Comparison of ENCODE assay signal across 36 cellular contexts in genomic region chr7:158443014-158443687, GRCh38.
"Had no signal": no experiment of that assay in that cellular context is flagged by ENCODE, and none has a peak within 500 bp of the region (broad histone marks: within the 10 kb centered on the region; RNA-seq: fewer than 3 reads in every experiment).

No MANE protein-coding gene starts in this region.

- ATAC-seq: activated naive CD8-positive, alpha-beta T cell treated with anti-CD3 and anti-CD28 coated beads, Interleukin-2, amount 50 U/mL, for 24 hours; left lung had no signal

- H3K27me3 ChIP-seq: neutrophil, ovary, sigmoid colon, thyroid gland, upper lobe of right lung had no signal

- H3K27ac Mint-ChIP-seq: activated CD4-positive, alpha-beta memory T cell treated with anti-CD3 and anti-CD28 coated beads for 36 hours; activated CD4-positive, alpha-beta T cell treated with anti-CD3 and anti-CD28 coated beads, Interleukin-2, amount 10 ng/mL, durations not matched to agents 24 days and 14 days; activated naive CD4-positive, alpha-beta T cell treated with anti-CD3 and anti-CD28 coated beads, Interleukin-2, amount 50 U/mL, for 24 hours; activated naive CD8-positive, alpha-beta T cell treated with anti-CD3 and anti-CD28 coated beads, Interleukin-2, amount 50 U/mL, for 24 hours; activated T-cell treated with anti-CD3 and anti-CD28 coated beads, Interleukin-2, amount 50 U/mL, for 24 hours; dendritic cell treated with granulocyte-macrophage colony-stimulating factor and Interleukin-4, amounts not matched to agents 40 ng/mL and 50 ng/mL, for 4 days; natural killer cell treated with Interleukin-12 subunit alpha and Interleukin-12 subunit beta and Interleukin-15 and Interleukin-18, amount 100 ng/mL, for 72 hours; stimulated activated memory B cell treated with anti-CD40 and anti-IgM and Interleukin-4, amounts not matched to agents 10 μg/mL and 1 μg/mL and 100 μg/mL, for 72 hours; stimulated activated naive CD8-positive, alpha-beta T cell treated with anti-CD3 and anti-CD28 coated beads, Interleukin-15, amount 100 ng/mL, for 72 hours; T-helper 1 cell treated with Interleukin-12 subunit alpha and Interleukin-12 subunit beta and Interleukin-4 antibody, amounts not matched to agents 30 μg/mL and 1 μg/mL, for 36 hours had no signal

- H3K4me1 ChIP-seq: esophagus squamous epithelium, left lung, prostate gland, sigmoid colon, thyroid gland, upper lobe of right lung had no signal

- H3K36me3 Mint-ChIP-seq: activated CD4-positive, alpha-beta memory T cell treated with anti-CD3 and anti-CD28 coated beads for 36 hours; activated naive CD4-positive, alpha-beta T cell treated with anti-CD3 and anti-CD28 coated beads, Interleukin-2, amount 50 U/mL, for 24 hours; natural killer cell treated with Interleukin-12 subunit alpha and Interleukin-12 subunit beta and Interleukin-15 and Interleukin-18, amount 100 ng/mL, for 72 hours; stimulated activated memory B cell treated with anti-CD40 and anti-IgM and Interleukin-4, amounts not matched to agents 10 μg/mL and 1 μg/mL and 100 μg/mL, for 72 hours had no signal

- H3K9me3 ChIP-seq: esophagus squamous epithelium, left lung, mucosa of descending colon, neutrophil, ovary, prostate gland, sigmoid colon, thyroid gland, upper lobe of right lung had no signal

- H3K4me3 ChIP-seq: esophagus squamous epithelium, left lung, lung, mucosa of descending colon, ovary, prostate gland, sigmoid colon, thyroid gland, upper lobe of right lung had no signal

- H3K36me3 ChIP-seq: esophagus squamous epithelium, left lung, neutrophil, ovary, prostate gland, sigmoid colon, thyroid gland, upper lobe of right lung had no signal

- H3K4me3 Mint-ChIP-seq: activated CD4-positive, alpha-beta memory T cell treated with anti-CD3 and anti-CD28 coated beads for 36 hours; activated CD4-positive, alpha-beta T cell treated with anti-CD3 and anti-CD28 coated beads, Interleukin-2, amount 10 ng/mL, durations not matched to agents 24 days and 14 days; activated naive CD4-positive, alpha-beta T cell treated with anti-CD3 and anti-CD28 coated beads, Interleukin-2, amount 50 U/mL, for 24 hours; activated naive CD8-positive, alpha-beta T cell treated with anti-CD3 and anti-CD28 coated beads, Interleukin-2, amount 50 U/mL, for 24 hours; activated T-cell treated with anti-CD3 and anti-CD28 coated beads, Interleukin-2, amount 50 U/mL, for 24 hours; dendritic cell treated with granulocyte-macrophage colony-stimulating factor and Interleukin-4, amounts not matched to agents 40 ng/mL and 50 ng/mL, for 4 days; natural killer cell treated with Interleukin-12 subunit alpha and Interleukin-12 subunit beta and Interleukin-15 and Interleukin-18, amount 100 ng/mL, for 72 hours; stimulated activated memory B cell treated with anti-CD40 and anti-IgM and Interleukin-4, amounts not matched to agents 10 μg/mL and 1 μg/mL and 100 μg/mL, for 72 hours; stimulated activated naive CD8-positive, alpha-beta T cell treated with anti-CD3 and anti-CD28 coated beads, Interleukin-15, amount 100 ng/mL, for 72 hours; T-helper 1 cell treated with Interleukin-12 subunit alpha and Interleukin-12 subunit beta and Interleukin-4 antibody, amounts not matched to agents 30 μg/mL and 1 μg/mL, for 36 hours had no signal

- H3K27me3 Mint-ChIP-seq: activated CD4-positive, alpha-beta T cell treated with anti-CD3 and anti-CD28 coated beads, Interleukin-2, amount 10 ng/mL, durations not matched to agents 24 days and 14 days; activated naive CD8-positive, alpha-beta T cell treated with anti-CD3 and anti-CD28 coated beads, Interleukin-2, amount 50 U/mL, for 24 hours; natural killer cell treated with Interleukin-12 subunit alpha and Interleukin-12 subunit beta and Interleukin-15 and Interleukin-18, amount 100 ng/mL, for 72 hours had no signal

- DNase-seq: activated CD4-positive, alpha-beta memory T cell treated with anti-CD3 and anti-CD28 coated beads for 36 hours; activated CD4-positive, alpha-beta T cell treated with anti-CD3 and anti-CD28 coated beads, Interleukin-2, amount 10 ng/mL, durations not matched to agents 24 days and 14 days; activated CD4-positive, CD25-positive, alpha-beta regulatory T cell treated with anti-CD3 and anti-CD28 coated beads, Interleukin-2, amount 50 U/mL, for 72 hours; activated CD8-positive, alpha-beta memory T cell treated with anti-CD3 and anti-CD28 coated beads, Interleukin-2, amount 50 U/mL, for 48 hours; activated gamma-delta T cell treated with Interleukin-2 at 50 U/mL for 16 hours; activated naive CD8-positive, alpha-beta T cell treated with anti-CD3 and anti-CD28 coated beads, Interleukin-2, amount 50 U/mL, for 24 hours; activated T-cell treated with anti-CD3 and anti-CD28 coated beads, Interleukin-2, amount 50 U/mL, for 24 hours; amygdala; effector CD4-positive, alpha-beta T cell; esophagus squamous epithelium; foreskin melanocyte; left lung; mucosa of descending colon; ovary; retina; sigmoid colon; small intestine; stimulated activated CD4-positive, alpha-beta T cell treated with anti-CD3 and anti-CD28 coated beads, Interleukin-4, amount 100 ng/mL, for 24 hours; stimulated activated naive CD8-positive, alpha-beta T cell treated with anti-CD3 and anti-CD28 coated beads, Interleukin-15, amount 100 ng/mL, for 72 hours; substantia nigra; T-helper 9 cell; thyroid gland; upper lobe of right lung had no signal

- H3K4me1 Mint-ChIP-seq: activated CD4-positive, alpha-beta T cell treated with anti-CD3 and anti-CD28 coated beads, Interleukin-2, amount 10 ng/mL, durations not matched to agents 24 days and 14 days; activated naive CD4-positive, alpha-beta T cell treated with anti-CD3 and anti-CD28 coated beads, Interleukin-2, amount 50 U/mL, for 24 hours; activated naive CD8-positive, alpha-beta T cell treated with anti-CD3 and anti-CD28 coated beads, Interleukin-2, amount 50 U/mL, for 24 hours; stimulated activated memory B cell treated with anti-CD40 and anti-IgM and Interleukin-4, amounts not matched to agents 10 μg/mL and 1 μg/mL and 100 μg/mL, for 72 hours; stimulated activated naive CD8-positive, alpha-beta T cell treated with anti-CD3 and anti-CD28 coated beads, Interleukin-15, amount 100 ng/mL, for 72 hours had no signal

- H3K27ac ChIP-seq: epithelial cell of prostate, esophagus squamous epithelium, left lung, neutrophil, ovary, prostate gland, sigmoid colon, thyroid gland, upper lobe of right lung, VCaP had no signal

- FAIRE-seq: endometrium, islet of Langerhans, small intestine, TTC549 had no signal
